In the genomic region with DNA sequence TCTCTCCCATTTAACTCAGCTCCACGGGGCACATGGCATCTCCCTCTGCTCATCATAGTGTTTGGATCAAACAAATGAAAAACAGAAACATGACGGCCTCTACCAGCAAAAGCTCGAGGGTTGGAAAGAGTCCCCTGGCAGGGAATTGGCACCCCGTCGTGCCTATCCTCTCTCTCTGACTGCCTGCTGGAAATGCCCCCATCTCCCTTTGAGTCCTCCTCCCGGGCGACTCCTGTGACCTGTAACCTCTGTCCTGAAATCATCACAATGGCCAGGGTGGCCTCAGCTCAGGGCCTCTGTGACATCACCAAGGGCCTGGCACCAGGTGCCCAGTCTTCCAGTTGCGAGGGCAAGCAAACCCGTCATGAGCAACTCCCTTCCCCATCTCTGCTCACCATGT, we compare ENCODE assay signal across 4 cellular contexts. TPM values are rescaled to one million over a fixed set of nuclear protein-coding genes. Genes with fewer than 3 reads are reported as not detected.
"Had no signal": no experiment of that assay in that cellular context is flagged by ENCODE, and none has a peak within 500 bp of the region (broad histone marks: within the 10 kb centered on the region; RNA-seq: fewer than 3 reads in every experiment).

A gene with protein sequence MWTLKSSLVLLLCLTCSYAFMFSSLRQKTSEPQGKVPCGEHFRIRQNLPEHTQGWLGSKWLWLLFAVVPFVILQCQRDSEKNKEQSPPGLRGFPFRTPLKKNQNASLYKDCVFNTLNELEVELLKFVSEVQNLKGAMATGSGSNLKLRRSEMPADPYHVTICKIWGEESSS (plus strand): TSS at position 301 of the 400 bp plus-strand sequence. CDS start 96 bp downstream, at position 397.

RNA-seq across cellular contexts. Expression of the gene that starts here (rescaled TPM):
- total RNA-seq: LHCN-M2, M059J, MCF 10A, NCI-H460 had no signal
